1 cellular context compared by ENCODE assay signal in genomic region chr3:64000446-64001055, GRCh38.
TF ChIP-seq lines count a peak whose summit lies in the region.

No MANE protein-coding gene starts in this region.

TF ChIP-seq in IMR-90, 13 proteins besides CTCF, POLR2A, EP300 and RAD21:
- TF ChIP-seq MAZ (IDR thresholded peaks at IDR 0.05; ENCODE audit: borderline replicate concordance, low read depth, low read length): no peak
- no peak for TF ChIP-seq RFX5 (IDR thresholded peaks at IDR 0.05; ENCODE audit: low read depth, low read length)
- no peak for TF ChIP-seq ELK1 (IDR thresholded peaks at IDR 0.05; ENCODE audit: borderline replicate concordance, low read depth, low read length)
- TF ChIP-seq RCOR1 (IDR thresholded peaks at IDR 0.05; ENCODE audit: insufficient replicate concordance, low read length): no peak
- TF ChIP-seq MAFK (IDR thresholded peaks at IDR 0.05; ENCODE audit: low read depth, low read length): no peak
- no peak for TF ChIP-seq FOS (IDR thresholded peaks at IDR 0.05; ENCODE audit: low read depth, low read length)
- no peak for TF ChIP-seq CEBPB (IDR thresholded peaks at IDR 0.05; ENCODE audit: low read depth, low read length)
- no peak for TF ChIP-seq CHD1 (IDR thresholded peaks at IDR 0.05; ENCODE audit: low read depth, low read length)
